Comparison of ENCODE assay signal across 1 cellular context in genomic region chr14:54447231-54447692, GRCh38.
TF ChIP-seq lines count a peak whose summit lies in the region.

No MANE protein-coding gene starts in this region.

TF ChIP-seq in SK-N-SH, 30 proteins besides CTCF, POLR2A, EP300 and RAD21 (continued from another document):
- TF ChIP-seq IRF3 (IDR thresholded peaks at IDR 0.05; ENCODE audit: low read depth, low read length) (no peak), RXRA (IDR thresholded peaks at IDR 0.05; ENCODE audit: borderline replicate concordance, low read depth) (no peak), RCOR1 (IDR thresholded peaks at IDR 0.05; ENCODE audit: low read length) (no peak), GATA2 (CRISPR knock-in tag; IDR thresholded peaks at IDR 0.05) (no peak)
